30 cellular contexts compared by ENCODE assay signal in genomic region chr2:172791953-172792352, GRCh38.
"Had no signal": no experiment of that assay in that cellular context is flagged by ENCODE, and none has a peak within 500 bp of the region (broad histone marks: within the 10 kb centered on the region; RNA-seq: fewer than 3 reads in every experiment).

No MANE protein-coding gene starts in this region.

- H3K27me3 ChIP-seq: ascending aorta, cardiac muscle cell, MG63 had no signal

- H3K27me3 Mint-ChIP-seq: activated CD4-positive, alpha-beta T cell treated with anti-CD3 and anti-CD28 coated beads, Interleukin-2, amount 10 ng/mL, durations not matched to agents 7 days and 5 days; activated naive CD8-positive, alpha-beta T cell treated with anti-CD3 and anti-CD28 coated beads, Interleukin-2, amount 50 U/mL, for 24 hours had no signal

- H3K4me3 Mint-ChIP-seq: activated CD4-positive, alpha-beta memory T cell treated with anti-CD3 and anti-CD28 coated beads for 36 hours; activated CD4-positive, alpha-beta T cell treated with anti-CD3 and anti-CD28 coated beads, Interleukin-2, amount 10 ng/mL, durations not matched to agents 7 days and 5 days; activated naive CD8-positive, alpha-beta T cell treated with anti-CD3 and anti-CD28 coated beads, Interleukin-2, amount 50 U/mL, for 24 hours; activated T-cell treated with anti-CD3 and anti-CD28 coated beads, Interleukin-2, amount 50 U/mL, for 4 hours; brain; T-helper 1 cell treated with Interleukin-12 subunit alpha and Interleukin-12 subunit beta and Interleukin-4 antibody, amounts not matched to agents 30 μg/mL and 1 μg/mL, for 36 hours had no signal

- H3K36me3 Mint-ChIP-seq: activated CD4-positive, alpha-beta memory T cell treated with anti-CD3 and anti-CD28 coated beads for 36 hours; activated naive CD4-positive, alpha-beta T cell treated with anti-CD3 and anti-CD28 coated beads, Interleukin-2, amount 50 U/mL, for 72 hours; brain had no signal

- H3K4me1 ChIP-seq: ascending aorta, SJSA1 had no signal

- H3K9me3 Mint-ChIP-seq: activated CD4-positive, alpha-beta memory T cell treated with anti-CD3 and anti-CD28 coated beads for 36 hours; activated CD4-positive, alpha-beta T cell treated with anti-CD3 and anti-CD28 coated beads, Interleukin-2, amount 10 ng/mL, durations not matched to agents 7 days and 5 days; activated naive CD4-positive, alpha-beta T cell treated with anti-CD3 and anti-CD28 coated beads, Interleukin-2, amount 50 U/mL, for 72 hours; activated naive CD8-positive, alpha-beta T cell treated with anti-CD3 and anti-CD28 coated beads, Interleukin-2, amount 50 U/mL, for 24 hours; activated T-cell treated with anti-CD3 and anti-CD28 coated beads, Interleukin-2, amount 50 U/mL, for 4 hours; brain; T-helper 1 cell treated with Interleukin-12 subunit alpha and Interleukin-12 subunit beta and Interleukin-4 antibody, amounts not matched to agents 30 μg/mL and 1 μg/mL, for 36 hours had no signal

- H3K4me3 ChIP-seq: ascending aorta, cardiac muscle cell, MG63, SJSA1 had no signal

- DNase-seq: activated CD4-positive, alpha-beta memory T cell treated with anti-CD3 and anti-CD28 coated beads for 36 hours; activated CD4-positive, alpha-beta T cell treated with anti-CD3 and anti-CD28 coated beads, Interleukin-2, amount 10 ng/mL, durations not matched to agents 7 days and 5 days; activated CD4-positive, CD25-positive, alpha-beta regulatory T cell; activated CD8-positive, alpha-beta memory T cell treated with anti-CD3 and anti-CD28 coated beads for 24 hours; activated effector memory CD4-positive, alpha-beta T cell treated with anti-CD3 and anti-CD28 coated beads, Interleukin-2, amount 50 U/mL, for 16 hours; activated naive CD4-positive, alpha-beta T cell treated with Interleukin-2 at 50 U/mL for 16 hours; activated naive CD8-positive, alpha-beta T cell treated with anti-CD3 and anti-CD28 coated beads, Interleukin-2, amount 50 U/mL, for 24 hours; activated T-cell treated with anti-CD3 and anti-CD28 coated beads, Interleukin-2, amount 50 U/mL, for 4 hours; amniotic stem cell; KG1; MG63; NCI-H1105 treated with DMSO at 0.1 percent for 48 hours; NCI-H1436 treated with DMSO at 0.1 percent for 48 hours; NCI-H187 treated with DMSO at 0.1 percent for 48 hours; NCI-H2081 treated with DMSO at 0.1 percent for 48 hours; NCI-H510A treated with DMSO at 0.1 percent for 48 hours; NCI-H69; NK-92 treated with Interleukin-12 subunit alpha and Interleukin-12 subunit beta, amount 100 ng/mL, for 24 hours; OCI-M1; Right ventricle myocardium superior; SW 1271; T-helper 9 cell had no signal

- H3K27ac Mint-ChIP-seq: activated CD4-positive, alpha-beta memory T cell treated with anti-CD3 and anti-CD28 coated beads for 36 hours; activated CD4-positive, alpha-beta T cell treated with anti-CD3 and anti-CD28 coated beads, Interleukin-2, amount 10 ng/mL, durations not matched to agents 7 days and 5 days; activated naive CD4-positive, alpha-beta T cell treated with anti-CD3 and anti-CD28 coated beads, Interleukin-2, amount 50 U/mL, for 72 hours; activated naive CD8-positive, alpha-beta T cell treated with anti-CD3 and anti-CD28 coated beads, Interleukin-2, amount 50 U/mL, for 24 hours; brain; T-helper 1 cell treated with Interleukin-12 subunit alpha and Interleukin-12 subunit beta and Interleukin-4 antibody, amounts not matched to agents 30 μg/mL and 1 μg/mL, for 36 hours had no signal

- FAIRE-seq: TTC549 had no signal

- H3K36me3 ChIP-seq: ascending aorta, MG63, SJSA1 had no signal

- H3K27ac ChIP-seq: ascending aorta, cardiac muscle cell, RWPE1, SJSA1 had no signal

- H3K4me1 Mint-ChIP-seq: activated CD4-positive, alpha-beta T cell treated with anti-CD3 and anti-CD28 coated beads, Interleukin-2, amount 10 ng/mL, durations not matched to agents 7 days and 5 days; activated naive CD8-positive, alpha-beta T cell treated with anti-CD3 and anti-CD28 coated beads, Interleukin-2, amount 50 U/mL, for 24 hours had no signal

- H3K9me3 ChIP-seq: ascending aorta, MG63, SJSA1 had no signal
